ENCODE assay signal across 19 cellular contexts in the genomic region with DNA sequence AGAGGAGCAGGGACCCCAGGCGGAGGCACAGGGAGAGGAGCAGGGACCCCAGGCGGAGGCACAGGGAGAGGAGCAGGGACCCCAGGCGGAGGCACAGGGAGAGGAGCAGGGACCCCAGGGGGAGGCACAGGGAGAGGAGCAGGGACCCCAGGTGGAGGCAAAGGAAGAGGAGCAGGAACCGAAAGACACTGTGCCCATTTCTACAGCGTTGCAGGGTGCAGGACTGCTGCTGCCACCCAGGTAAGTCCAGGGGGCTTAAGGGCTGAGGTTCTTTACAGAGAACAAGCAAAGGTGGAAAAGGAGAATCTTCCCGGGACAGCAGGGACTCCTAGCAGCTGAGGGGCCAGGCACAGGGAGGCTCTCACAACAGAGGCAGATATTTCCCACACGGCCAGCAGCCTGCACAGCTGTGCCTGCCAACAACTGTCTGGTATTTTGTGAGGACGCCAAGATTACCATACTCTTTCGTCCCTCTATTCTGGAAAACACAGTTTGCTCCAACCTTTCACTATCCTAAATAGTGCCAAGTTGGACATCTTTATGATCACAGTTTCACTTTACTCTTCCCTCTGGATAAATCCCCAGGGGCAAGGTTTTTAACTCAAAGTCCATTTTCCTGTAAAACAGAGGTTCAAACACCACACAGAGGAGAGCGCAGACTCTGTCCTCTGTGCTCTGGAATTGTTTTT. TPM values are rescaled to one million over a fixed set of nuclear protein-coding genes. Genes with fewer than 3 reads are reported as not detected.
DNase-seq lines count a peak whose midpoint lies in the region; ATAC-seq and TF ChIP-seq lines count a peak whose summit lies in the region.
"Had no signal": no experiment of that assay in that cellular context is flagged by ENCODE, and none has a peak within 500 bp of the region (broad histone marks: within the 10 kb centered on the region; RNA-seq: fewer than 3 reads in every experiment).

No MANE protein-coding gene starts in this region.

- peaks cover 57% of the 10 kb centered on the region for H3K27me3 ChIP-seq in gastroesophageal sphincter
- H3K27me3 ChIP-seq: ovary had no signal

- TF ChIP-seq EP300 in gastroesophageal sphincter (IDR thresholded peaks at IDR 0.05): no peak

- 20 to 33% methylated on average over 7 to 9 of the region's 10 CpGs for WGBS in gastroesophageal sphincter (ENCODE audit: low coverage in 1 of 2), 2 donors

- H3K27ac ChIP-seq in gastroesophageal sphincter: no peak overlapping the region
- H3K27ac ChIP-seq: A549, gastrocnemius medialis, ovary, thoracic aorta had no signal

- H3K9me3 Mint-ChIP-seq in WTC11: peaks cover 4% of the 10 kb centered on the region; the same call in 1 of the 2 replicates
- H3K9me3 Mint-ChIP-seq: central memory CD8-positive, alpha-beta T cell had no signal

- peaks cover 34% of the 10 kb centered on the region for H3K4me1 Mint-ChIP-seq in WTC11
- H3K4me1 Mint-ChIP-seq: central memory CD8-positive, alpha-beta T cell had no signal

- no peak for TF ChIP-seq POLR2A in gastroesophageal sphincter (IDR thresholded peaks at IDR 0.05)

- no peaks in the 10 kb centered on the region for H3K9me3 ChIP-seq in gastroesophageal sphincter
- H3K9me3 ChIP-seq: gastrocnemius medialis, ovary, thoracic aorta had no signal

- CTCF ChIA-PET in WTC11 (lab: Charles Lee): no interaction called here

- peak; percentile 28 for DNase-seq in AG10803 (ENCODE audit: low read depth)
- no peak for DNase-seq in WTC11 (ENCODE audit: low spot score)
- peak; percentile 49 for DNase-seq in posterior vena cava (ENCODE audit: low spot score)
- no peak for DNase-seq in HPDE6-E6E7 (ENCODE audit: extremely low spot score)
- no peak for DNase-seq in stimulated activated CD8-positive, alpha-beta memory T cell treated with anti-CD3 and anti-CD28 coated beads, Interleukin-4, amount 100 ng/mL, for 48 hours
- DNase-seq: activated effector memory CD4-positive, alpha-beta T cell treated with Interleukin-2 at 50 U/mL for 16 hours; amniotic stem cell; DMS153; gastrocnemius medialis; GF-D8; MM.1S; NCI-H187 treated with DMSO at 0.1 percent for 48 hours; ovary had no signal

- no peak for ATAC-seq in WTC11
- ATAC-seq in gastroesophageal sphincter: peak; percentile 39
- no peak for ATAC-seq in GM21390 (IDR thresholded peaks at IDR 0.05; ENCODE audit: unreplicated experiment)
- no peak for ATAC-seq in HG03520 (IDR thresholded peaks at IDR 0.05; ENCODE audit: unreplicated experiment)
- ATAC-seq: A549, gastrocnemius medialis had no signal

- H3K36me3 ChIP-seq in gastroesophageal sphincter: no peaks in the 10 kb centered on the region
- H3K36me3 ChIP-seq: gastrocnemius medialis, ovary, thoracic aorta had no signal

- peaks cover 34% of the 10 kb centered on the region for H3K36me3 Mint-ChIP-seq in WTC11

- H3K27me3 Mint-ChIP-seq in WTC11 (ENCODE audit: low read depth): no peaks in the 10 kb centered on the region

- H3K4me3 ChIP-seq in AG10803 (ENCODE audit: low read length) (no peak overlapping the region), gastroesophageal sphincter (no peak overlapping the region)
- H3K4me3 ChIP-seq: A549, gastrocnemius medialis, ovary, thoracic aorta had no signal

- peaks cover 0 to 5% (median 0%) of the 10 kb centered on the region in 3 donors for H3K4me1 ChIP-seq in gastroesophageal sphincter
- H3K4me1 ChIP-seq: A549, gastrocnemius medialis had no signal

- no peak overlapping the region for H3K4me3 Mint-ChIP-seq in WTC11
- H3K4me3 Mint-ChIP-seq: central memory CD8-positive, alpha-beta T cell had no signal

- intact Hi-C loops in posterior vena cava (cut with DNase I): no loop called here

- POLR2A ChIA-PET in WTC11 (lab: Charles Lee): no interaction called here

- TF ChIP-seq CTCF in AG10803 (conservative IDR thresholded peaks at IDR 0.05; ENCODE audit: low read length) (no peak), WTC11 (IDR thresholded peaks at IDR 0.05) (no peak), gastroesophageal sphincter (IDR thresholded peaks at IDR 0.05) (no peak)

- peak overlapping the region; percentile 62 for H3K27ac Mint-ChIP-seq in WTC11

TF ChIP-seq in WTC11, 78 proteins besides CTCF, POLR2A, EP300 and RAD21:
- TF ChIP-seq ZMAT4 (CRISPR knock-in tag; IDR thresholded peaks at IDR 0.05) (no peak), GTF2I (CRISPR knock-in tag; conservative IDR thresholded peaks at IDR 0.05) (no peak), ATF2 (CRISPR knock-in tag; IDR thresholded peaks at IDR 0.05; ENCODE audit: borderline replicate concordance, low read depth) (no peak), ZNF671 (CRISPR knock-in tag; IDR thresholded peaks at IDR 0.05) (no peak), GRHL2 (CRISPR knock-in tag; IDR thresholded peaks at IDR 0.05; ENCODE audit: insufficient replicate concordance, severe bottlenecking) (no peak), ZSCAN18 (CRISPR knock-in tag; IDR thresholded peaks at IDR 0.05) (no peak), KAT7 (CRISPR knock-in tag; IDR thresholded peaks at IDR 0.05; ENCODE audit: borderline replicate concordance) (no peak)
- TF ChIP-seq, protein P1, sequence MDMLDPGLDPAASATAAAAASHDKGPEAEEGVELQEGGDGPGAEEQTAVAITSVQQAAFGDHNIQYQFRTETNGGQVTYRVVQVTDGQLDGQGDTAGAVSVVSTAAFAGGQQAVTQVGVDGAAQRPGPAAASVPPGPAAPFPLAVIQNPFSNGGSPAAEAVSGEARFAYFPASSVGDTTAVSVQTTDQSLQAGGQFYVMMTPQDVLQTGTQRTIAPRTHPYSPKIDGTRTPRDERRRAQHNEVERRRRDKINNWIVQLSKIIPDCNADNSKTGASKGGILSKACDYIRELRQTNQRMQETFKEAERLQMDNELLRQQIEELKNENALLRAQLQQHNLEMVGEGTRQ (CRISPR knock-in tag; IDR thresholded peaks at IDR 0.05): no peak
TF ChIP-seq in WTC11: peak in this region for 0.

RNA-seq across cellular contexts. Expression of gene SHANK2, which starts 39.4 kb away (rescaled TPM):
- total RNA-seq in WTC11 (2021): 57.5 to 69.3 TPM (median 64.8 TPM) in 3 replicates
- 10 to 100 TPM in 3 of 4 donors, 1 to 10 TPM in 1; 1.6 to 14.5 (median 13.8) TPM for total RNA-seq in gastroesophageal sphincter
- total RNA-seq in posterior vena cava: under 1 TPM; 0.51 to 0.67 TPM

Comparison
In these comparisons a context has a peak if more than half of its experiments do, and no peak if none do; other contexts are left out.
1. DNase-seq: peak in AG10803 (single experiment) and posterior vena cava (single experiment); none in WTC11 (single experiment), HPDE6-E6E7 (single experiment) and stimulated activated CD8-positive, alpha-beta memory T cell treated with anti-CD3 and anti-CD28 coated beads, Interleukin-4, amount 100 ng/mL, for 48 hours (single experiment).